In the genomic region with DNA sequence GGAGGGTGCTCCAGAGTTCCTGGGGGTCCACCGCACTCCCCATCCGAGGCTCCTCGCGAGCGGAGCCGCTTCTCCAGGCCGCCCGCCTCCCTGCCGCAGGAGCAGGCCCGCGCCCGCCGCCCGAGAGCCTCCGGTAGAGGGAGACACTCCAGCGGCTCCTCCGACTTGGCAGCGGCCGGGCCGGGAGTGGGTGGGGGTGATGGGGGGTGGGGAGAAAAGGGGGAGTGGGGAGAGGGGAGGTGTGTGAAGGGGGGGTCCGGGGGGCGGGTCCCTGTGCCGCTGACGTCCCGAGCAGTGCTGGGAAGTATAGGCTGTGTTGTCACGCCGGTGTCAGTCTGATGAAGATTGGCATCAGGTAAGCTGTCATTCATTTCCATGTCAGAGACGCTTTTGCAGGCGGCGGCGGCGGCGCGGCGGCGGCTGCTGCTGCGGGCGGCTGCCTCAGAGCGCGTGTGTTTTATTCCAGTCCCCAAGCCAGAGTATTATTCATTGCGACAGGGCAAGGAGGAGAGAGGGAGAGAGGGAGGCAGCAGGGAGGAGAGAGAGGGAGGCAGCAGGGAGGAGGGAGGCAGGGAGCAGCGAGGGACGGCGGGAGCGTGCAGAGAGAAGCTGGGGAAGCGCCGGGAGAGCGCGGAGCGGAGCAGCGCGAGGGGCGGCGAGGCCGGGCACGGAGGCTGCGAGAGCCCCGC, we compare ENCODE assay signal across 8 cellular contexts. TPM values are rescaled to one million over a fixed set of nuclear protein-coding genes. Genes with fewer than 3 reads are reported as not detected.
DNase-seq lines count a peak whose midpoint lies in the region; ATAC-seq and TF ChIP-seq lines count a peak whose summit lies in the region.

A gene with protein sequence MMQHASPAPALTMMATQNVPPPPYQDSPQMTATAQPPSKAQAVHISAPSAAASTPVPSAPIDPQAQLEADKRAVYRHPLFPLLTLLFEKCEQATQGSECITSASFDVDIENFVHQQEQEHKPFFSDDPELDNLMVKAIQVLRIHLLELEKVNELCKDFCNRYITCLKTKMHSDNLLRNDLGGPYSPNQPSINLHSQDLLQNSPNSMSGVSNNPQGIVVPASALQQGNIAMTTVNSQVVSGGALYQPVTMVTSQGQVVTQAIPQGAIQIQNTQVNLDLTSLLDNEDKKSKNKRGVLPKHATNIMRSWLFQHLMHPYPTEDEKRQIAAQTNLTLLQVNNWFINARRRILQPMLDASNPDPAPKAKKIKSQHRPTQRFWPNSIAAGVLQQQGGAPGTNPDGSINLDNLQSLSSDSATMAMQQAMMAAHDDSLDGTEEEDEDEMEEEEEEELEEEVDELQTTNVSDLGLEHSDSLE (plus strand): TSS at position 330 of the 689 bp plus-strand sequence. CDS start 186,555 bp downstream, outside the sequence.

- peak within 1 kb of the TSS; percentile 84 for H3K14ac ChIP-seq in H9 (ENCODE audit: insufficient read depth, low read length)

- H3K27ac ChIP-seq in C4-2B (peak within 1 kb of the TSS; percentile 42), H9 (ENCODE audit: insufficient read length, low read depth, low read length) (peak within 1 kb of the TSS; percentile 62)

- H3K27ac Mint-ChIP-seq in H9 = peak within 1 kb of the TSS; percentile 93 to 96 (median 94)
- H3K27ac Mint-ChIP-seq in naive thymus-derived CD8-positive, alpha-beta T cell = peak within 1 kb of the TSS in 5 of 10 donors; percentile 39 to 82 (median 57)
- peak within 1 kb of the TSS; percentile 89 for H3K27ac Mint-ChIP-seq in stimulated activated naive B cell treated with anti-CD40 and anti-IgM and Interleukin-4, amounts not matched to agents 10 μg/mL and 1 μg/mL and 100 μg/mL, for 72 hours

- H3K4me1 Mint-ChIP-seq in H9 = peaks cover 62 to 68% of the 10 kb centered on the region in 2 experiments
- H3K4me1 Mint-ChIP-seq in naive thymus-derived CD8-positive, alpha-beta T cell = peaks cover 12 to 40% (median 16%) of the 10 kb centered on the region in 4 donors
- peaks cover 13 to 23% of the 10 kb centered on the region in 2 donors for H3K4me1 Mint-ChIP-seq in stimulated activated naive B cell treated with anti-CD40 and anti-IgM and Interleukin-4, amounts not matched to agents 10 μg/mL and 1 μg/mL and 100 μg/mL, for 72 hours

- H2AK5ac ChIP-seq in H9 (ENCODE audit: insufficient read length, low read length) = no peak within 1 kb of the TSS

- no peak within 1 kb of the TSS for H4K5ac ChIP-seq in H9 (ENCODE audit: insufficient read length, low read depth, low read length)

- no peak within 1 kb of the TSS for H2BK12ac ChIP-seq in H9 (ENCODE audit: insufficient read length, low read depth, low read length)

- H2BK120ac ChIP-seq in H9 (ENCODE audit: low read depth, low read length, poor library complexity, severe bottlenecking) = no peak within 1 kb of the TSS

- no peak within 1 kb of the TSS for H2BK20ac ChIP-seq in H9 (ENCODE audit: low read depth, low read length, poor library complexity, severe bottlenecking)

- H3K9me3 Mint-ChIP-seq in H9 = 0 out of 5 replicates have a peak, but pooled peaks cover 0 to 3% of the 10 kb centered on the region in 2 experiments
- H3K9me3 Mint-ChIP-seq in naive thymus-derived CD8-positive, alpha-beta T cell = no peaks in the 10 kb centered on the region
- H3K9me3 Mint-ChIP-seq in stimulated activated naive B cell treated with anti-CD40 and anti-IgM and Interleukin-4, amounts not matched to agents 10 μg/mL and 1 μg/mL and 100 μg/mL, for 72 hours = no peaks in the 10 kb centered on the region

- peaks cover 36% of the 10 kb centered on the region for H3K23me2 ChIP-seq in H9 (ENCODE audit: insufficient read length, low read depth, low read length, poor library complexity, severe bottlenecking)

- peak; percentile 91 for DNase-seq in H9
- DNase-seq in NCI-H82 (lab: John Stamatoyannopoulos, UW) = peak; percentile 96
- peak; percentile 25 to 42 for DNase-seq in activated T-helper 1 cell treated with anti-CD3 and anti-CD28 coated beads, Interleukin-2, amount 50 U/mL, for 16 hours (ENCODE audit: low read depth in 1 of 2, low spot score in 1 of 2)
- peak; percentile 78 for DNase-seq in fibroblast of pulmonary artery (ENCODE audit: low read depth)
- peak; percentile 34 to 73 (median 52) for DNase-seq in naive thymus-derived CD8-positive, alpha-beta T cell
- peak; percentile 34 for DNase-seq in stimulated activated naive B cell treated with anti-CD40 and anti-IgM and Interleukin-4, amounts not matched to agents 10 μg/mL and 1 μg/mL and 100 μg/mL, for 72 hours

- H3K9ac ChIP-seq in H9 (ENCODE audit: extremely low read depth, insufficient read length, low read length) = peak within 1 kb of the TSS; percentile 25

- H3K23ac ChIP-seq in H9 (ENCODE audit: insufficient read length, low read depth, low read length) = no peak within 1 kb of the TSS

- peak within 1 kb of the TSS; percentile 88 for H3K4me2 ChIP-seq in H9 (ENCODE audit: insufficient read depth, insufficient read length, low read length)

- H3K27me3 Mint-ChIP-seq in H9 (ENCODE audit: low read depth) = peaks cover 52% of the 10 kb centered on the region
- H3K27me3 Mint-ChIP-seq in naive thymus-derived CD8-positive, alpha-beta T cell = peaks cover 25 to 81% (median 61%) of the 10 kb centered on the region in 5 donors
- H3K27me3 Mint-ChIP-seq in stimulated activated naive B cell treated with anti-CD40 and anti-IgM and Interleukin-4, amounts not matched to agents 10 μg/mL and 1 μg/mL and 100 μg/mL, for 72 hours = peaks cover 69 to 88% of the 10 kb centered on the region in 2 donors

- no peak within 1 kb of the TSS for H2AFZ ChIP-seq in H9 (ENCODE audit: low read length)

- no peak within 1 kb of the TSS for H4K8ac ChIP-seq in H9 (replicated peaks; ENCODE audit: insufficient read length, low read depth, low read length)

- no peak within 1 kb of the TSS for H3K4ac ChIP-seq in H9 (ENCODE audit: low read depth, low read length)

- POLR2A ChIA-PET in naive thymus-derived CD8-positive, alpha-beta T cell (lab: Charles Lee) = no interaction called here

- no peak within 1 kb of the TSS for H2BK15ac ChIP-seq in H9 (ENCODE audit: low read depth, low read length)

- no peaks in the 10 kb centered on the region for H3K9me3 ChIP-seq in H9 (ENCODE audit: control insufficient read depth, low read depth, low read length)

- no peaks in the 10 kb centered on the region for H4K20me1 ChIP-seq in H9 (ENCODE audit: control insufficient read depth, insufficient read depth, insufficient read length)

- H3K4me1 ChIP-seq in H9 (ENCODE audit: insufficient read depth, low read length) = peaks cover 8% of the 10 kb centered on the region; the same call in 1 of the 2 replicates

- no peak within 1 kb of the TSS for H2BK5ac ChIP-seq in H9 (ENCODE audit: insufficient read length, low read length)

- H3K36me3 Mint-ChIP-seq in H9 (ENCODE audit: insufficient read depth in 1 of 3, low read depth in 3 of 3) = no peaks in the 10 kb centered on the region; a peak in 1 of 7 replicates
- peaks cover 0 to 8% (median 7%) of the 10 kb centered on the region in 3 donors for H3K36me3 Mint-ChIP-seq in naive thymus-derived CD8-positive, alpha-beta T cell
- no peaks in the 10 kb centered on the region for H3K36me3 Mint-ChIP-seq in stimulated activated naive B cell treated with anti-CD40 and anti-IgM and Interleukin-4, amounts not matched to agents 10 μg/mL and 1 μg/mL and 100 μg/mL, for 72 hours

- peak; percentile 76 to 78 for ATAC-seq in naive thymus-derived CD8-positive, alpha-beta T cell
- peak; percentile 72 to 73 for ATAC-seq in stimulated activated naive B cell treated with anti-CD40 and anti-IgM and Interleukin-4, amounts not matched to agents 10 μg/mL and 1 μg/mL and 100 μg/mL, for 72 hours (replicated peaks)
- no peak for ATAC-seq in GM21515 (IDR thresholded peaks at IDR 0.05; ENCODE audit: unreplicated experiment)

- no CpG with 5 or more reads among the region's 58 CpGs for WGBS in H9 (ENCODE audit: extremely low coverage, insufficient read length, low lambda C conversion rate)

- H3K4me3 ChIP-seq in fibroblast of pulmonary artery (replicated peaks; ENCODE audit: low read depth, low read length) = peak within 1 kb of the TSS; percentile 70

- peaks cover 40% of the 10 kb centered on the region for H3K27me3 ChIP-seq in H9 (ENCODE audit: insufficient read depth, low read length)

- peak within 1 kb of the TSS; percentile 78 to 94 for H3K4me3 Mint-ChIP-seq in H9
- H3K4me3 Mint-ChIP-seq in naive thymus-derived CD8-positive, alpha-beta T cell = peak within 1 kb of the TSS; percentile 90 to 100 (median 91)
- H3K4me3 Mint-ChIP-seq in stimulated activated naive B cell treated with anti-CD40 and anti-IgM and Interleukin-4, amounts not matched to agents 10 μg/mL and 1 μg/mL and 100 μg/mL, for 72 hours = peak within 1 kb of the TSS; percentile 87 to 99

- peak within 1 kb of the TSS; percentile 80 for H3T11ph ChIP-seq in H9 (ENCODE audit: low read length)

- peak within 1 kb of the TSS; percentile 98 for H3K18ac ChIP-seq in H9 (ENCODE audit: insufficient read length, low read depth, low read length)

- H3K79me1 ChIP-seq in H9 (ENCODE audit: insufficient read depth, low read depth, low read length, poor library complexity, severe bottlenecking) = no peaks in the 10 kb centered on the region

- no peaks in the 10 kb centered on the region for H3K79me2 ChIP-seq in H9 (ENCODE audit: insufficient read depth, low read length)

- TF ChIP-seq CTCF in C4-2B (conservative IDR thresholded peaks at IDR 0.05) = peak; percentile 88
- peak; percentile 73 for TF ChIP-seq CTCF in H9 (conservative IDR thresholded peaks at IDR 0.05)
- TF ChIP-seq CTCF in fibroblast of pulmonary artery (IDR thresholded peaks at IDR 0.05; ENCODE audit: low read length, missing control alignments) = peak; percentile 38

- no peak within 1 kb of the TSS for H4K91ac ChIP-seq in H9 (ENCODE audit: insufficient read length, low read depth, low read length)

- H3K56ac ChIP-seq in H9 (ENCODE audit: insufficient read length, low read depth, low read length) = no peak within 1 kb of the TSS

RNA-seq across cellular contexts. Expression of the gene that starts here (rescaled TPM):
- 1.3 and 1.4 TPM in 2 replicates for total RNA-seq in H9 (2021)
- not detected for total RNA-seq in naive thymus-derived CD8-positive, alpha-beta T cell
- not detected for polyA plus RNA-seq in naive thymus-derived CD8-positive, alpha-beta T cell

Comparison
In these comparisons a context has a peak if more than half of its experiments do, and no peak if none do; other contexts are left out.
1. Peak in DNase-seq and ATAC-seq in naive thymus-derived CD8-positive, alpha-beta T cell; RNA of the gene not detected or under 1 TPM.
2. CTCF ChIP-seq: peak in every context shown above with its lines; median percentile 88 in C4-2B; 73 in H9; 38 in fibroblast of pulmonary artery.
3. DNase-seq: peak in every context shown above with its lines; median percentile 96 in NCI-H82; 91 in H9; 78 in fibroblast of pulmonary artery; 52 in naive thymus-derived CD8-positive, alpha-beta T cell; 34 in stimulated activated naive B cell treated with anti-CD40 and anti-IgM and Interleukin-4, amounts not matched to agents 10 μg/mL and 1 μg/mL and 100 μg/mL, for 72 hours; 34 in activated T-helper 1 cell treated with anti-CD3 and anti-CD28 coated beads, Interleukin-2, amount 50 U/mL, for 16 hours.